In genomic region chrX:54492340-54492739, GRCh38 we compare ENCODE assay signal across 2 cellular contexts.
TF ChIP-seq lines count a peak whose summit lies in the region.

No MANE protein-coding gene starts in this region.

TF ChIP-seq in GM23338, 12 proteins besides CTCF, POLR2A, EP300 and RAD21:
- TF ChIP-seq ZNF462 (CRISPR knock-in tag; IDR thresholded peaks at IDR 0.05) = no peak
- TF ChIP-seq EZH2 (IDR thresholded peaks at IDR 0.05; ENCODE audit: low read depth, unreplicated experiment) = no peak
- no peak for TF ChIP-seq CREB1 (CRISPR knock-in tag; IDR thresholded peaks at IDR 0.05; ENCODE audit: low read depth)
- TF ChIP-seq STAT1 (IDR thresholded peaks at IDR 0.05; ENCODE audit: unreplicated experiment) = no peak
- TF ChIP-seq NANOG (IDR thresholded peaks at IDR 0.05; ENCODE audit: borderline replicate concordance) = no peak
- TF ChIP-seq POLR2AphosphoS5 (IDR thresholded peaks at IDR 0.05; ENCODE audit: low read depth) = no peak
- no peak for TF ChIP-seq EZH2phosphoT487 (IDR thresholded peaks at IDR 0.05; ENCODE audit: unreplicated experiment)
- TF ChIP-seq ZNF331 (CRISPR knock-in tag; IDR thresholded peaks at IDR 0.05; ENCODE audit: low read depth) = no peak
TF ChIP-seq in GM23338: peak in this region for 0.

TF ChIP-seq in SK-N-SH, 30 proteins besides CTCF, POLR2A, EP300 and RAD21:
- TF ChIP-seq NFIC (IDR thresholded peaks at IDR 0.05; ENCODE audit: borderline replicate concordance) = peak; percentile 50; the same call in 1 of the 2 replicates
- TF ChIP-seq NRF1 (IDR thresholded peaks at IDR 0.05; ENCODE audit: low read depth, low read length) = no peak
- peak; percentile 39; the same call in 1 of the 2 replicates for TF ChIP-seq USF1 (IDR thresholded peaks at IDR 0.05; ENCODE audit: borderline replicate concordance, low read depth)
- peak; percentile 83 for TF ChIP-seq MAX (IDR thresholded peaks at IDR 0.05; ENCODE audit: low read depth)
- no peak for TF ChIP-seq REST (IDR thresholded peaks at IDR 0.05; ENCODE audit: low read depth, low read length)
